8 cellular contexts compared by ENCODE assay signal in genomic region chr1:161725258-161725887, GRCh38. TPM values are rescaled to one million over a fixed set of nuclear protein-coding genes. Genes with fewer than 3 reads are reported as not detected.
A peak's percentile ranks its signal among the peaks of the same experiment; 100 is the strongest.
DNase-seq lines count a peak whose midpoint lies in the region; ATAC-seq and TF ChIP-seq lines count a peak whose summit lies in the region.
"Not testable (repeated sequence)": the region's sequence is repeated elsewhere in the genome, so short reads cannot be mapped to it uniquely, and the experiment has no call there.
"Had no signal": no experiment of that assay in that cellular context is flagged by ENCODE, and none has a peak within 500 bp of the region (broad histone marks: within the 10 kb centered on the region; RNA-seq: fewer than 3 reads in every experiment).

No MANE protein-coding gene starts in this region.

- H3K27ac Mint-ChIP-seq in activated CD8-positive, alpha-beta T cell treated with anti-CD3 and anti-CD28 coated beads for 36 hours, result not testable (repeated sequence)
- H3K27ac Mint-ChIP-seq in chondrocyte (ENCODE audit: unreplicated experiment), result peak overlapping the region; percentile 87

- POLR2A ChIA-PET in activated CD8-positive, alpha-beta T cell treated with anti-CD3 and anti-CD28 coated beads for 36 hours (lab: Charles Lee), result interaction anchor here (1.1 to 1.6 kb wide), 2 partner anchors 9 to 41 kb away, joined by 4 to 6 read pairs; no protein-coding TSS in a partner anchor

- not testable (repeated sequence) for TF ChIP-seq CTCF in GM13977 (IDR thresholded peaks at IDR 0.05; ENCODE audit: extremely low read depth, insufficient read depth, missing control alignments); NB4 (IDR thresholded peaks at IDR 0.05; ENCODE audit: low read depth, low read length); activated CD8-positive, alpha-beta T cell treated with anti-CD3 and anti-CD28 coated beads for 36 hours (IDR thresholded peaks at IDR 0.05); chondrocyte (IDR thresholded peaks at IDR 0.05); heart right ventricle (IDR thresholded peaks at IDR 0.05); gastrocnemius medialis (IDR thresholded peaks at IDR 0.05 in 4 of 5, conservative IDR thresholded peaks at IDR 0.05 in 1 of 5)

- not testable (repeated sequence) for H3K36me3 Mint-ChIP-seq in activated CD8-positive, alpha-beta T cell treated with anti-CD3 and anti-CD28 coated beads for 36 hours (ENCODE audit: low read depth); chondrocyte (ENCODE audit: low read depth)

- H3K27ac ChIP-seq in heart right ventricle (peak overlapping the region in 8 of 10 donors; percentile 87 to 91 (median 88)), mucosa of rectum (ENCODE audit: low read depth in 2 of 2, low read length in 2 of 2) (peak overlapping the region in 1 of 2 donors; percentile 83), gastrocnemius medialis (peak overlapping the region in 3 of 4 donors; percentile 58 to 72 (median 68))

- H3K9me3 ChIP-seq in heart right ventricle; mucosa of rectum (ENCODE audit: control insufficient read depth in 2 of 2, low read length in 2 of 2); gastrocnemius medialis: not testable (repeated sequence)

- in situ Hi-C loops in GM13977 (cut with MboI; ENCODE audit: low pct_unique_long_range_greater_than_20kb, low sequenced_read_pairs, unreplicated experiment) (loop anchor here (25.0 kb wide), 1 partner anchor 88 kb away; the partner anchor contains the start of gene FCGR3B), gastrocnemius medialis (cut with MboI; ENCODE audit: low sequenced_read_pairs in 4 of 4) (loop anchor here in 3 of 4 donors (25.0 kb wide), 2 partner anchors 113 to 513 kb away; partner anchors contain the start of genes APOA2 (in 2 of the 3), FCER1G (in 2 of the 3) and NDUFS2 (in 2 of the 3))

- CTCF ChIA-PET in activated CD8-positive, alpha-beta T cell treated with anti-CD3 and anti-CD28 coated beads for 36 hours (lab: Charles Lee), result interaction anchor here (1.1 to 4.1 kb wide), 4 partner anchors 13 to 24 kb away, joined by 4 to 32 read pairs (median 9); partner anchors contain the start of gene FCRLA

- peaks cover 41% of the 10 kb centered on the region for H3K4me1 Mint-ChIP-seq in activated CD8-positive, alpha-beta T cell treated with anti-CD3 and anti-CD28 coated beads for 36 hours (ENCODE audit: low read depth)
- H3K4me1 Mint-ChIP-seq in chondrocyte (ENCODE audit: low read depth), result peaks cover 13% of the 10 kb centered on the region

- WGBS in heart right ventricle, 2 donors, result 53 to 54% methylated on average over 20 of the region's 20 CpGs

- ATAC-seq in activated CD8-positive, alpha-beta T cell treated with anti-CD3 and anti-CD28 coated beads for 36 hours; heart right ventricle; gastrocnemius medialis: not testable (repeated sequence)

- H3K36me3 ChIP-seq in heart right ventricle; mucosa of rectum (ENCODE audit: control insufficient read depth in 2 of 2, insufficient read depth in 2 of 2, low read length in 2 of 2); gastrocnemius medialis: not testable (repeated sequence)

- intact Hi-C loops in activated CD8-positive, alpha-beta T cell treated with anti-CD3 and anti-CD28 coated beads for 36 hours (cut with micrococcal nuclease); heart right ventricle (cut with DNase I); gastrocnemius medialis (cut with DNase I; ENCODE audit: low total_unique reads): not testable (repeated sequence)

- H3K27me3 ChIP-seq in heart right ventricle (peaks cover 0 to 31% (median 11%) of the 10 kb centered on the region in 7 donors), mucosa of rectum (ENCODE audit: control insufficient read depth in 2 of 2, insufficient read depth in 2 of 2, low read length in 2 of 2) (peaks cover 11 to 18% of the 10 kb centered on the region in 2 donors), gastrocnemius medialis (peaks cover 10 to 39% (median 16%) of the 10 kb centered on the region in 3 donors)

- H3K4me3 ChIP-seq in NB4 (ENCODE audit: low read depth, low read length) (peak overlapping the region; percentile 73), heart right ventricle (peak overlapping the region; percentile 46 to 98 (median 78)), mucosa of rectum (ENCODE audit: low read length in 2 of 2) (peak overlapping the region; percentile 76 to 78), gastrocnemius medialis (peak overlapping the region; percentile 71 to 88 (median 77))

- not testable (repeated sequence) for TF ChIP-seq POLR2A in NB4 (IDR thresholded peaks at IDR 0.05; ENCODE audit: extremely low read depth, insufficient read length); gastrocnemius medialis (IDR thresholded peaks at IDR 0.05)

- H3K9ac ChIP-seq in mucosa of rectum (ENCODE audit: low read depth in 1 of 2, low read length in 2 of 2), result peak overlapping the region in 1 of 2 donors; percentile 66

- DNase-seq in GM13977 (ENCODE audit: low spot score), result peak; percentile 22
- not testable (repeated sequence) for DNase-seq in NB4 (ENCODE audit: low read depth); activated CD8-positive, alpha-beta T cell treated with anti-CD3 and anti-CD28 coated beads for 36 hours; chondrocyte (ENCODE audit: low spot score); heart right ventricle; gastrocnemius medialis

- H3K9me3 Mint-ChIP-seq in activated CD8-positive, alpha-beta T cell treated with anti-CD3 and anti-CD28 coated beads for 36 hours; chondrocyte (ENCODE audit: low read depth): not testable (repeated sequence)

- H3K27me3 Mint-ChIP-seq in activated CD8-positive, alpha-beta T cell treated with anti-CD3 and anti-CD28 coated beads for 36 hours, result peaks cover 17% of the 10 kb centered on the region
- not testable (repeated sequence) for H3K27me3 Mint-ChIP-seq in chondrocyte (ENCODE audit: low read depth)

- H3K4me1 ChIP-seq in heart right ventricle, result peaks cover 0 to 49% (median 17%) of the 10 kb centered on the region in 9 donors
- H3K4me1 ChIP-seq in mucosa of rectum (ENCODE audit: control insufficient read depth in 2 of 2, insufficient read depth in 2 of 2, low read length in 2 of 2), result not testable (repeated sequence)
- peaks cover 0 to 14% of the 10 kb centered on the region in 2 donors for H3K4me1 ChIP-seq in gastrocnemius medialis

- H3K4me3 Mint-ChIP-seq in activated CD8-positive, alpha-beta T cell treated with anti-CD3 and anti-CD28 coated beads for 36 hours, result peak overlapping the region; percentile 79
- H3K4me3 Mint-ChIP-seq in chondrocyte (ENCODE audit: unreplicated experiment), result peak overlapping the region; percentile 81

RNA-seq across cellular contexts. Expression of gene FCRLB, which starts 4.0 kb away (rescaled TPM):
- total RNA-seq in activated CD8-positive, alpha-beta T cell treated with anti-CD3 and anti-CD28 coated beads for 36 hours, result under 1 TPM; 0.49 to 0.68 TPM
- total RNA-seq in chondrocyte (0.28 to 0.35 TPM in 2 of 3 replicates, not detected in the other), heart right ventricle (under 1 TPM; 0.11 to 0.88 (median 0.32) TPM), gastrocnemius medialis (not detected)
- polyA plus RNA-seq in heart right ventricle, result under 1 TPM; 0.22 to 0.58 TPM

RNA-seq across cellular contexts. Expression of gene FCRLA, which starts 18.3 kb away (rescaled TPM):
- total RNA-seq in activated CD8-positive, alpha-beta T cell treated with anti-CD3 and anti-CD28 coated beads for 36 hours, result not detected
- not detected in 3 replicates for total RNA-seq in chondrocyte
- under 1 TPM in 4 of 10 donors, not detected in 6; 0.21 to 1.00 (median 0.41) TPM for total RNA-seq in heart right ventricle
- polyA plus RNA-seq in heart right ventricle, result under 1 TPM; 0.13 to 0.15 TPM
- not detected for total RNA-seq in gastrocnemius medialis
- total RNA-seq: glomerular endothelial cell had no signal

RNA-seq across cellular contexts. Expression of gene DUSP12, which starts 24.2 kb away (rescaled TPM):
- 10 to 100 TPM; 25.3 to 25.4 TPM for total RNA-seq in activated CD8-positive, alpha-beta T cell treated with anti-CD3 and anti-CD28 coated beads for 36 hours
- total RNA-seq in chondrocyte (19.1 to 21.0 TPM (median 19.3 TPM) in 3 replicates), heart right ventricle (10 to 100 TPM in 1 of 10 donors, 1 to 10 TPM in 9; 3.5 to 10.2 (median 6.6) TPM), gastrocnemius medialis (10 to 100 TPM in 2 of 4 donors, 1 to 10 TPM in 2; 5.0 to 15.0 (median 10.0) TPM)
- polyA plus RNA-seq in heart right ventricle, result 10 to 100 TPM; 11.0 to 15.3 TPM

RNA-seq across cellular contexts. Expression of gene ATF6, which starts 40.7 kb away (rescaled TPM):
- total RNA-seq in activated CD8-positive, alpha-beta T cell treated with anti-CD3 and anti-CD28 coated beads for 36 hours, result 10 to 100 TPM; 16.9 to 17.3 TPM
- total RNA-seq in chondrocyte, result 27.6 to 29.1 TPM (median 28.0 TPM) in 3 replicates
- 10 to 100 TPM; 13.4 to 20.9 (median 16.0) TPM for total RNA-seq in heart right ventricle
- polyA plus RNA-seq in heart right ventricle, result 1 to 10 TPM; 2.6 to 9.4 TPM
- 10 to 100 TPM; 15.3 to 20.1 (median 18.3) TPM for total RNA-seq in gastrocnemius medialis
